Comparison of ENCODE assay signal across 1 cellular context in genomic region chr4:71004281-71004851, GRCh38.
TF ChIP-seq lines count a peak whose summit lies in the region.

No MANE protein-coding gene starts in this region.

TF ChIP-seq in GM12878, 131 proteins besides CTCF, POLR2A, EP300 and RAD21 (continued from another document):
- no peak for TF ChIP-seq PRDM15 (CRISPR knock-in tag; IDR thresholded peaks at IDR 0.05)
- no peak for TF ChIP-seq REST (IDR thresholded peaks at IDR 0.05; ENCODE audit: low read depth, low read length)
- TF ChIP-seq E2F8 (IDR thresholded peaks at IDR 0.05; ENCODE audit: low read depth, partially characterized antibody), result no peak
- no peak for TF ChIP-seq SMARCA5 (IDR thresholded peaks at IDR 0.05)
- TF ChIP-seq TCF3 (IDR thresholded peaks at IDR 0.05; ENCODE audit: borderline replicate concordance, insufficient read depth, low read depth, low read length), result 0 out of 2 replicates have a peak, but pooled peaks have one; percentile 20
- TF ChIP-seq TARDBP (IDR thresholded peaks at IDR 0.05; ENCODE audit: borderline replicate concordance), result no peak
- no peak for TF ChIP-seq CHD4 (IDR thresholded peaks at IDR 0.05)
- peak; percentile 91 for TF ChIP-seq YY1 (IDR thresholded peaks at IDR 0.05; ENCODE audit: low read depth, low read length)
- no peak for TF ChIP-seq SREBF1 (IDR thresholded peaks at IDR 0.05; ENCODE audit: low read length)
- TF ChIP-seq BACH1 (IDR thresholded peaks at IDR 0.05; ENCODE audit: borderline replicate concordance), result no peak
- TF ChIP-seq, protein P1, sequence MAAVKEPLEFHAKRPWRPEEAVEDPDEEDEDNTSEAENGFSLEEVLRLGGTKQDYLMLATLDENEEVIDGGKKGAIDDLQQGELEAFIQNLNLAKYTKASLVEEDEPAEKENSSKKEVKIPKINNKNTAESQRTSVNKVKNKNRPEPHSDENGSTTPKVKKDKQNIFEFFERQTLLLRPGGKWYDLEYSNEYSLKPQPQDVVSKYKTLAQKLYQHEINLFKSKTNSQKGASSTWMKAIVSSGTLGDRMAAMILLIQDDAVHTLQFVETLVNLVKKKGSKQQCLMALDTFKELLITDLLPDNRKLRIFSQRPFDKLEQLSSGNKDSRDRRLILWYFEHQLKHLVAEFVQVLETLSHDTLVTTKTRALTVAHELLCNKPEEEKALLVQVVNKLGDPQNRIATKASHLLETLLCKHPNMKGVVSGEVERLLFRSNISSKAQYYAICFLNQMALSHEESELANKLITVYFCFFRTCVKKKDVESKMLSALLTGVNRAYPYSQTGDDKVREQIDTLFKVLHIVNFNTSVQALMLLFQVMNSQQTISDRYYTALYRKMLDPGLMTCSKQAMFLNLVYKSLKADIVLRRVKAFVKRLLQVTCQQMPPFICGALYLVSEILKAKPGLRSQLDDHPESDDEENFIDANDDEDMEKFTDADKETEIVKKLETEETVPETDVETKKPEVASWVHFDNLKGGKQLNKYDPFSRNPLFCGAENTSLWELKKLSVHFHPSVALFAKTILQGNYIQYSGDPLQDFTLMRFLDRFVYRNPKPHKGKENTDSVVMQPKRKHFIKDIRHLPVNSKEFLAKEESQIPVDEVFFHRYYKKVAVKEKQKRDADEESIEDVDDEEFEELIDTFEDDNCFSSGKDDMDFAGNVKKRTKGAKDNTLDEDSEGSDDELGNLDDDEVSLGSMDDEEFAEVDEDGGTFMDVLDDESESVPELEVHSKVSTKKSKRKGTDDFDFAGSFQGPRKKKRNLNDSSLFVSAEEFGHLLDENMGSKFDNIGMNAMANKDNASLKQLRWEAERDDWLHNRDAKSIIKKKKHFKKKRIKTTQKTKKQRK (IDR thresholded peaks at IDR 0.05; ENCODE audit: low read depth, low read length), result no peak
- no peak for TF ChIP-seq PAX8 (IDR thresholded peaks at IDR 0.05)
- no peak for TF ChIP-seq GABPA (IDR thresholded peaks at IDR 0.05; ENCODE audit: low read depth)
- TF ChIP-seq IKZF2 (IDR thresholded peaks at IDR 0.05), result peak; percentile 8 to 37; a peak in 1 of 4 replicates
- TF ChIP-seq, protein P2, sequence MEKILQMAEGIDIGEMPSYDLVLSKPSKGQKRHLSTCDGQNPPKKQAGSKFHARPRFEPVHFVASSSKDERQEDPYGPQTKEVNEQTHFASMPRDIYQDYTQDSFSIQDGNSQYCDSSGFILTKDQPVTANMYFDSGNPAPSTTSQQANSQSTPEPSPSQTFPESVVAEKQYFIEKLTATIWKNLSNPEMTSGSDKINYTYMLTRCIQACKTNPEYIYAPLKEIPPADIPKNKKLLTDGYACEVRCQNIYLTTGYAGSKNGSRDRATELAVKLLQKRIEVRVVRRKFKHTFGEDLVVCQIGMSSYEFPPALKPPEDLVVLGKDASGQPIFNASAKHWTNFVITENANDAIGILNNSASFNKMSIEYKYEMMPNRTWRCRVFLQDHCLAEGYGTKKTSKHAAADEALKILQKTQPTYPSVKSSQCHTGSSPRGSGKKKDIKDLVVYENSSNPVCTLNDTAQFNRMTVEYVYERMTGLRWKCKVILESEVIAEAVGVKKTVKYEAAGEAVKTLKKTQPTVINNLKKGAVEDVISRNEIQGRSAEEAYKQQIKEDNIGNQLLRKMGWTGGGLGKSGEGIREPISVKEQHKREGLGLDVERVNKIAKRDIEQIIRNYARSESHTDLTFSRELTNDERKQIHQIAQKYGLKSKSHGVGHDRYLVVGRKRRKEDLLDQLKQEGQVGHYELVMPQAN (conservative IDR thresholded peaks at IDR 0.05), result no peak; the same call in 1 of the 2 replicates
- TF ChIP-seq RELB (IDR thresholded peaks at IDR 0.05; ENCODE audit: low read depth), result peak; percentile 41; the same call in 1 of the 2 replicates
- TF ChIP-seq POLR2AphosphoS2 (IDR thresholded peaks at IDR 0.05; ENCODE audit: low read depth, low read length), result no peak
- no peak for TF ChIP-seq ZNF384 (IDR thresholded peaks at IDR 0.05; ENCODE audit: borderline replicate concordance, low read depth, low read length)
- TF ChIP-seq TCF12 (IDR thresholded peaks at IDR 0.05; ENCODE audit: low read depth, low read length), result no peak
- TF ChIP-seq NFIC (IDR thresholded peaks at IDR 0.05; ENCODE audit: low read depth, low read length), result no peak
- TF ChIP-seq ZNF622 (IDR thresholded peaks at IDR 0.05), result no peak
